1 cellular context compared by ENCODE assay signal in the genomic region with DNA sequence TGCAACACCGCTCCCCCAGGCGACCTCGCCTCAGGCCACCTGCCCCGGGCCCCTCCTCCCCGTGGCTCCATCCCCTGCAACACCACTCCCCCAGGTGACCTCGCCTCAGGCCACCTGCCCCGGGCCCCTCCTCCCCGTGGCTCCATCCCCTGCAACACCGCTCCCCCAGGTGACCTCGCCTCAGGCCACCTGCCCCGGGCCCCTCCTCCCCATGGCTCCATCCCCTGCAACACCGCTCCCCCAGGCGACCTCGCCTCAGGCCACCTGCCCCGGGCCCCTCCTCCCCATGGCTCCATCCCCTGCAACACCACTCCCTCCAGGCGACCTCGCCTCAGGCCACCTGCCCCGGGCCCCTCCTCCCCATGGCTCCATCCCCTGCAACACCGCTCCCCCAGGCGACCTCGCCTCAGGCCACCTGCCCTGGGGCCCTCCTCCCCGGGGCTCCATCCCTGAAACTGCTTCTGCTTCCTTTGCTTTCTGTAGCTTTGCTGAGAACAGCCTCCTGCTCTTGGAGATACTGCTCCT. TPM values are rescaled to one million over a fixed set of nuclear protein-coding genes. Genes with fewer than 3 reads are reported as not detected.
"Had no signal": no experiment of that assay in that cellular context is flagged by ENCODE, and none has a peak within 500 bp of the region (broad histone marks: within the 10 kb centered on the region; RNA-seq: fewer than 3 reads in every experiment).

No MANE protein-coding gene starts in this region.

RNA-seq across cellular contexts. Expression of a gene that starts 33.4 kb away (rescaled TPM):
- total RNA-seq: OCI-LY7 had no signal
